ENCODE assay signal across 28 cellular contexts in genomic region chr19:35314031-35314430, GRCh38. TPM values are rescaled to one million over a fixed set of nuclear protein-coding genes. Genes with fewer than 3 reads are reported as not detected.
DNase-seq lines count a peak whose midpoint lies in the region; ATAC-seq, FAIRE-seq and TF ChIP-seq lines count a peak whose summit lies in the region.
"Had no signal": no experiment of that assay in that cellular context is flagged by ENCODE, and none has a peak within 500 bp of the region (broad histone marks: within the 10 kb centered on the region; RNA-seq: fewer than 3 reads in every experiment).

No MANE protein-coding gene starts in this region.

- H3K4me3 ChIP-seq in HepG2 (replicated peaks in 1 of 3; ENCODE audit: insufficient read depth in 1 of 3, low read depth in 2 of 3, low read length in 3 of 3) (no peak overlapping the region), right lobe of liver (no peak overlapping the region), PC-9 (no peak overlapping the region), Caco-2 (ENCODE audit: low read depth, low read length) (no peak overlapping the region)
- H3K4me3 ChIP-seq: GM12878, GM23248 had no signal

- H4K20me1 ChIP-seq in HepG2 (ENCODE audit: insufficient read depth, low read length), result no peaks in the 10 kb centered on the region
- H4K20me1 ChIP-seq in PC-9 (ENCODE audit: insufficient read depth), result no peaks in the 10 kb centered on the region

- in situ Hi-C loops in HepG2 (cut with HindIII; ENCODE audit: extremely low pct_ligation_motif_present, low pct_unique_long_range_greater_than_20kb), result no loop called here

- TF ChIP-seq CTCF in HepG2 (CRISPR knock-in tag; IDR thresholded peaks at IDR 0.05) (no peak), right lobe of liver (IDR thresholded peaks at IDR 0.05) (no peak), PC-9 (conservative IDR thresholded peaks at IDR 0.05) (no peak), nephron (IDR thresholded peaks at IDR 0.05; ENCODE audit: unreplicated experiment in 3 of 3) (no peak), Caco-2 (IDR thresholded peaks at IDR 0.05; ENCODE audit: insufficient read depth in 1 of 2, low read depth in 1 of 2, low read length in 1 of 2, severe bottlenecking in 1 of 2, unreplicated experiment in 1 of 2) (no peak)

- H3K27me3 Mint-ChIP-seq in nephron (ENCODE audit: low read depth) (no peaks in the 10 kb centered on the region), Caco-2 (ENCODE audit: insufficient read depth, unreplicated experiment) (no peaks in the 10 kb centered on the region)
- H3K27me3 Mint-ChIP-seq: CD4-positive, alpha-beta T cell had no signal

- peak overlapping the region; percentile 41 to 71 (median 63) for H3K27ac Mint-ChIP-seq in nephron
- no peak overlapping the region for H3K27ac Mint-ChIP-seq in Caco-2 (ENCODE audit: unreplicated experiment)
- H3K27ac Mint-ChIP-seq: CD4-positive, alpha-beta T cell; HFFc6 had no signal

- H2AFZ ChIP-seq in HepG2 (ENCODE audit: low read length), result no peak overlapping the region
- H2AFZ ChIP-seq in PC-9, result no peak overlapping the region
- H2AFZ ChIP-seq: GM23248 had no signal

- H3K36me3 ChIP-seq in HepG2 (replicated peaks in 1 of 2; ENCODE audit: control insufficient read depth in 1 of 2, insufficient read depth in 2 of 2, low read length in 2 of 2) (no peaks in the 10 kb centered on the region), right lobe of liver (no peaks in the 10 kb centered on the region), PC-9 (ENCODE audit: low read depth) (peaks cover 28% of the 10 kb centered on the region), Caco-2 (ENCODE audit: control insufficient read depth, insufficient read depth, low read length) (no peaks in the 10 kb centered on the region)

- H3F3A ChIP-seq in PC-9 (ENCODE audit: insufficient read depth, low read depth), result peaks cover 73% of the 10 kb centered on the region

- no peak overlapping the region for H3K9ac ChIP-seq in HepG2 (ENCODE audit: insufficient read depth, low read depth, low read length)
- H3K9ac ChIP-seq: GM23248 had no signal

- FAIRE-seq in HepG2 (lab: Jason Lieb, UNC), result no peak
- FAIRE-seq: GM12878 had no signal

- POLR2A ChIA-PET in HepG2 (lab: Yijun Ruan, JAX) (no interaction called here), PC-9 (lab: Charles Lee; ENCODE audit: unreplicated experiment) (interaction anchor here (0.6 to 0.7 kb wide), 3 partner anchors 25 to 583 kb away, joined by 3 read pairs; no protein-coding TSS in a partner anchor), Caco-2 (lab: Charles Lee) (no interaction called here)

- H3K4me3 Mint-ChIP-seq in nephron, result no peak overlapping the region
- H3K4me3 Mint-ChIP-seq in Caco-2 (ENCODE audit: unreplicated experiment), result no peak overlapping the region
- H3K4me3 Mint-ChIP-seq: CD4-positive, alpha-beta T cell; HFFc6 had no signal

- no peaks in the 10 kb centered on the region for H3K9me3 ChIP-seq in HepG2 (ENCODE audit: low read length)
- no peaks in the 10 kb centered on the region for H3K9me3 ChIP-seq in right lobe of liver
- no peaks in the 10 kb centered on the region for H3K9me3 ChIP-seq in PC-9 (ENCODE audit: insufficient read depth, low read depth)
- no peaks in the 10 kb centered on the region for H3K9me3 ChIP-seq in Caco-2

- H3K4me2 ChIP-seq in HepG2 (ENCODE audit: low read depth, low read length) (no peak overlapping the region), PC-9 (peak overlapping the region; percentile 99)

- 97% methylated on average over 7 of the region's 8 CpGs for WGBS in HepG2 (ENCODE audit: low lambda C conversion rate)
- 71% methylated on average over 4 of the region's 8 CpGs for WGBS in right lobe of liver (ENCODE audit: insufficient coverage, low coverage, low lambda C conversion rate, missing lambda C conversion rate)

- H3K4me1 ChIP-seq in HepG2 (ENCODE audit: insufficient read depth, low read length) (peaks cover 99% of the 10 kb centered on the region), right lobe of liver (no peaks in the 10 kb centered on the region), PC-9 (replicated peaks; ENCODE audit: insufficient read depth) (peaks cover 84% of the 10 kb centered on the region), Caco-2 (peaks cover 30% of the 10 kb centered on the region)

- H3K9me2 ChIP-seq in PC-9 (ENCODE audit: insufficient read depth), result no peaks in the 10 kb centered on the region

- no peaks in the 10 kb centered on the region for H3K79me2 ChIP-seq in HepG2 (ENCODE audit: insufficient read depth, low read length)
- H3K79me2 ChIP-seq in PC-9 (ENCODE audit: low read depth), result peaks cover 46% of the 10 kb centered on the region

- H3K27me3 ChIP-seq in HepG2 (ENCODE audit: control insufficient read depth in 1 of 2, insufficient read depth in 2 of 2, low read length in 2 of 2) (no peaks in the 10 kb centered on the region), right lobe of liver (no peaks in the 10 kb centered on the region), PC-9 (ENCODE audit: insufficient read depth, low read depth) (no peaks in the 10 kb centered on the region), Caco-2 (replicated peaks; ENCODE audit: control insufficient read depth, insufficient read depth, low read length) (no peaks in the 10 kb centered on the region)

- TF ChIP-seq EP300 in HepG2 (IDR thresholded peaks at IDR 0.05; ENCODE audit: low read depth in 2 of 2, low read length in 2 of 2) (no peak), HepG2 (CRISPR knock-in tag; IDR thresholded peaks at IDR 0.05; ENCODE audit: borderline replicate concordance) (no peak)

- DNase-seq in HepG2 (ENCODE audit: low spot score) (no peak), right lobe of liver (no peak), PC-9 (no peak), Caco-2 (no peak), sciatic nerve (ENCODE audit: low spot score) (no peak)
- no peak for DNase-seq in activated CD4-positive, alpha-beta T cell treated with anti-CD3 and anti-CD28 coated beads, Interleukin-2, amount 50 U/mL, for 48 hours
- DNase-seq: ACHN; CD4-positive, alpha-beta T cell; COR-L47; GDM1; H7; HFFc6; Karpas-422; NCI-H1105 treated with DMSO at 0.1 percent for 48 hours; NCI-H146; NCI-H1930; NCI-H2107; NCI-H524 treated with DMSO at 0.1 percent for 48 hours; NCI-H774; SHP77 had no signal

- TF ChIP-seq POLR2A in HepG2 (IDR thresholded peaks at IDR 0.05; ENCODE audit: insufficient read depth in 1 of 2, low read depth in 2 of 2, low read length in 2 of 2) (no peak), right lobe of liver (IDR thresholded peaks at IDR 0.05) (no peak)

- intact Hi-C loops in HepG2 (cut with micrococcal nuclease; ENCODE audit: unreplicated experiment) (no loop called here), right lobe of liver (cut with DNase I) (no loop called here), PC-9 (cut with micrococcal nuclease; ENCODE audit: unreplicated experiment) (loop anchor here (10.0 kb wide), 1 partner anchor 621 kb away; the partner anchor contains the start of gene LRFN3), Caco-2 (cut with micrococcal nuclease; ENCODE audit: unreplicated experiment) (no loop called here), sciatic nerve (cut with DNase I) (no loop called here)

- H3K4me1 Mint-ChIP-seq in nephron, result peaks cover 35% of the 10 kb centered on the region
- peaks cover 21% of the 10 kb centered on the region for H3K4me1 Mint-ChIP-seq in Caco-2 (ENCODE audit: low read depth, unreplicated experiment)

- H3K9me3 Mint-ChIP-seq in nephron (no peaks in the 10 kb centered on the region), Caco-2 (ENCODE audit: unreplicated experiment) (no peaks in the 10 kb centered on the region)
- H3K9me3 Mint-ChIP-seq: CD4-positive, alpha-beta T cell; HFFc6 had no signal

- BruUV-seq in HepG2 (replicated peaks; lab: Mats Ljungman, UMichigan), result no TSS peak
- no TSS peak for BruUV-seq in PC-9 (replicated peaks; lab: Mats Ljungman, UMichigan)
- no TSS peak for BruUV-seq in Caco-2 (replicated peaks; lab: Mats Ljungman, UMichigan)

- CTCF ChIA-PET in HepG2 (lab: Yijun Ruan, JAX; ENCODE audit: low intra/inter-chr PET ratio, low total read pairs), result interaction anchor here (1.7 kb wide), 1 partner anchor 39 kb away, joined by 5 read pairs; no protein-coding TSS in a partner anchor
- CTCF ChIA-PET in PC-9 (lab: Charles Lee), result interaction anchor here (0.5 kb wide), 1 partner anchor 37 kb away, joined by 12 read pairs; no protein-coding TSS in a partner anchor
- CTCF ChIA-PET in Caco-2 (lab: Charles Lee), result no interaction called here

- no peak for ATAC-seq in HepG2
- no peak for ATAC-seq in right lobe of liver
- ATAC-seq in HG03135 (IDR thresholded peaks at IDR 0.05; ENCODE audit: unreplicated experiment), result no peak
- no peak for ATAC-seq in sciatic nerve
- ATAC-seq: GM12878 had no signal

- no peak for TF ChIP-seq RAD21 in HepG2 (CRISPR knock-in tag; IDR thresholded peaks at IDR 0.05)

- H3K27ac ChIP-seq in HepG2 (ENCODE audit: extremely low read length, insufficient read depth, low read length), result no peak overlapping the region
- no peak overlapping the region for H3K27ac ChIP-seq in right lobe of liver
- 0 out of 2 replicates have a peak overlapping the region, but pooled peaks have one; percentile 28 for H3K27ac ChIP-seq in PC-9
- H3K27ac ChIP-seq: 22Rv1, GM23248 had no signal

- H3K36me3 Mint-ChIP-seq in nephron (ENCODE audit: low read depth) (no peaks in the 10 kb centered on the region), Caco-2 (ENCODE audit: insufficient read depth, unreplicated experiment) (no peaks in the 10 kb centered on the region)

RNA-seq across cellular contexts. Expression of gene CD22, which starts 15.0 kb away (rescaled TPM):
- total RNA-seq in HepG2 (2016; rRNA removed; fragmentation: Illumina TruSeq; extraction: Trizol) (0.49 and 0.71 TPM in 2 replicates), right lobe of liver (1 to 10 TPM in 3 of 6 experiments, under 1 TPM in 3; 0.39 to 1.3 (median 0.96) TPM), PC-9 (2021) (28.1 and 29.8 TPM in 2 replicates), Caco-2 (2022) (not detected in 2 replicates), sciatic nerve (23.8 TPM)
- total RNA-seq in HepG2 (2016; cell fraction: cytosol; rRNA removed; fragmentation: Illumina TruSeq; extraction: Trizol; ENCODE audit: low read depth), result 0.53 and 1.0 TPM in 2 replicates
- 0.40 and 0.97 TPM in 2 replicates for total RNA-seq in HepG2 (2016; cell fraction: insoluble cytoplasmic fraction; rRNA removed; fragmentation: Illumina TruSeq; extraction: Trizol)
- total RNA-seq in HepG2 (2016; cell fraction: membrane; rRNA removed; fragmentation: Illumina TruSeq; extraction: Trizol), result 0.62 and 0.93 TPM in 2 replicates
- total RNA-seq in HepG2 (2016; cell fraction: nucleus; rRNA removed; fragmentation: Illumina TruSeq; extraction: Trizol), result 2.8 and 3.5 TPM in 2 replicates
- 0.98 and 1.7 TPM in 2 replicates for polyA plus RNA-seq in HepG2 (2011; rRNA removed)
- polyA plus RNA-seq in HepG2 (2011; cell fraction: cytosol; rRNA removed), result 0.49 and 0.85 TPM in 2 replicates
- polyA plus RNA-seq in HepG2 (2011; cell fraction: nucleus; rRNA removed), result 1.8 and 2.5 TPM in 2 replicates
- 0.66 and 0.72 TPM in 2 replicates for polyA plus RNA-seq in HepG2 (2012)
- polyA plus RNA-seq in HepG2 (2016; cell fraction: cytosol; fragmentation: Illumina TruSeq; extraction: Trizol; ENCODE audit: low read depth), result 0.19 and 0.31 TPM in 2 replicates
- 0.82 and 1.2 TPM in 2 replicates for polyA plus RNA-seq in HepG2 (2016; cell fraction: insoluble cytoplasmic fraction; fragmentation: Illumina TruSeq; extraction: Trizol; ENCODE audit: low read depth)
- polyA plus RNA-seq in HepG2 (2016; cell fraction: membrane; fragmentation: Illumina TruSeq; extraction: Trizol; ENCODE audit: low read depth), result 0.36 and 0.50 TPM in 2 replicates
- polyA plus RNA-seq in HepG2 (2016; cell fraction: nucleus; fragmentation: Illumina TruSeq; extraction: Trizol; ENCODE audit: insufficient read depth, low read depth), result 3.9 and 6.0 TPM in 2 replicates
- polyA minus RNA-seq in HepG2 (2011; rRNA and poly(A)+ RNA removed; ENCODE audit: low replicate concordance), result 1.6 and 2.4 TPM in 2 replicates
- polyA minus RNA-seq in HepG2 (2011; cell fraction: cytosol; rRNA and poly(A)+ RNA removed), result 1.5 TPM in 1 of 2 replicates, not detected in the other
- polyA minus RNA-seq in HepG2 (2011; cell fraction: nucleus; rRNA and poly(A)+ RNA removed), result 0.64 and 0.99 TPM in 2 replicates
- total RNA-seq: GM23248, H7 had no signal
- polyA plus RNA-seq: BJ had no signal

RNA-seq across cellular contexts. Expression of gene MAG, which starts 22.1 kb away (rescaled TPM):
- total RNA-seq in HepG2 (2016; rRNA removed; fragmentation: Illumina TruSeq; extraction: Trizol) (0.80 and 1.3 TPM in 2 replicates), right lobe of liver (under 1 TPM in 1 of 6 experiments, not detected in 5; 0.40 TPM), PC-9 (2021) (13.4 and 15.3 TPM in 2 replicates), Caco-2 (2022) (0.41 TPM in 1 of 2 replicates, not detected in the other), sciatic nerve (82.2 TPM)
- total RNA-seq in HepG2 (2016; cell fraction: cytosol; rRNA removed; fragmentation: Illumina TruSeq; extraction: Trizol; ENCODE audit: low read depth), result 0.26 and 0.71 TPM in 2 replicates
- total RNA-seq in HepG2 (2016; cell fraction: insoluble cytoplasmic fraction; rRNA removed; fragmentation: Illumina TruSeq; extraction: Trizol), result 0.56 and 0.87 TPM in 2 replicates
- 0.59 and 1.5 TPM in 2 replicates for total RNA-seq in HepG2 (2016; cell fraction: membrane; rRNA removed; fragmentation: Illumina TruSeq; extraction: Trizol)
- 1.6 and 2.6 TPM in 2 replicates for total RNA-seq in HepG2 (2016; cell fraction: nucleus; rRNA removed; fragmentation: Illumina TruSeq; extraction: Trizol)
- 0.17 and 0.20 TPM in 2 replicates for polyA plus RNA-seq in HepG2 (2011; rRNA removed)
- 0.13 and 0.27 TPM in 2 replicates for polyA plus RNA-seq in HepG2 (2011; cell fraction: cytosol; rRNA removed)
- polyA plus RNA-seq in HepG2 (2011; cell fraction: nucleus; rRNA removed), result 0.40 and 0.93 TPM in 2 replicates
- not detected in 2 replicates for polyA plus RNA-seq in HepG2 (2012)
- polyA plus RNA-seq in HepG2 (2016; cell fraction: cytosol; fragmentation: Illumina TruSeq; extraction: Trizol; ENCODE audit: low read depth), result 0.70 TPM in 2 replicates
- 0.38 and 1.3 TPM in 2 replicates for polyA plus RNA-seq in HepG2 (2016; cell fraction: insoluble cytoplasmic fraction; fragmentation: Illumina TruSeq; extraction: Trizol; ENCODE audit: low read depth)
- polyA plus RNA-seq in HepG2 (2016; cell fraction: membrane; fragmentation: Illumina TruSeq; extraction: Trizol; ENCODE audit: low read depth), result 0.24 and 0.97 TPM in 2 replicates
- polyA plus RNA-seq in HepG2 (2016; cell fraction: nucleus; fragmentation: Illumina TruSeq; extraction: Trizol; ENCODE audit: insufficient read depth, low read depth), result 0.82 and 1.5 TPM in 2 replicates
- not detected in 2 replicates for polyA minus RNA-seq in HepG2 (2011; rRNA and poly(A)+ RNA removed; ENCODE audit: low replicate concordance)
- not detected in 2 replicates for polyA minus RNA-seq in HepG2 (2011; cell fraction: cytosol; rRNA and poly(A)+ RNA removed)
- polyA minus RNA-seq in HepG2 (2011; cell fraction: nucleus; rRNA and poly(A)+ RNA removed), result 0.64 and 0.75 TPM in 2 replicates
- total RNA-seq: CD4-positive, alpha-beta T cell; GM23248; HFFc6; M059J; SK-MEL-5 had no signal
- polyA plus RNA-seq: BJ, GM23248 had no signal

RNA-seq across cellular contexts. Expression of gene HAMP, which starts 31.7 kb away (rescaled TPM):
- total RNA-seq in HepG2 (2016; rRNA removed; fragmentation: Illumina TruSeq; extraction: Trizol) (25.7 and 47.6 TPM in 2 replicates), right lobe of liver (100 to 1,000 TPM in 2 of 6 experiments, 10 to 100 TPM in 3, under 1 TPM in 1; 0.86 to 146 (median 65.3) TPM), PC-9 (2021) (0.52 TPM in 1 of 2 replicates, not detected in the other), Caco-2 (2022) (not detected in 2 replicates), sciatic nerve (8.9 TPM)
- 25.4 and 32.6 TPM in 2 replicates for total RNA-seq in HepG2 (2016; cell fraction: cytosol; rRNA removed; fragmentation: Illumina TruSeq; extraction: Trizol; ENCODE audit: low read depth)
- 29.6 and 46.4 TPM in 2 replicates for total RNA-seq in HepG2 (2016; cell fraction: insoluble cytoplasmic fraction; rRNA removed; fragmentation: Illumina TruSeq; extraction: Trizol)
- total RNA-seq in HepG2 (2016; cell fraction: membrane; rRNA removed; fragmentation: Illumina TruSeq; extraction: Trizol), result 20.2 and 24.3 TPM in 2 replicates
- total RNA-seq in HepG2 (2016; cell fraction: nucleus; rRNA removed; fragmentation: Illumina TruSeq; extraction: Trizol), result 34.1 and 40.9 TPM in 2 replicates
- 36.1 and 73.0 TPM in 2 replicates for polyA plus RNA-seq in HepG2 (2011; rRNA removed)
- 15.0 and 69.5 TPM in 2 replicates for polyA plus RNA-seq in HepG2 (2011; cell fraction: cytosol; rRNA removed)
- polyA plus RNA-seq in HepG2 (2011; cell fraction: nucleus; rRNA removed), result 13.2 and 42.5 TPM in 2 replicates
- polyA plus RNA-seq in HepG2 (2012), result 6.0 and 30.6 TPM in 2 replicates
- 29.7 and 32.2 TPM in 2 replicates for polyA plus RNA-seq in HepG2 (2016; cell fraction: cytosol; fragmentation: Illumina TruSeq; extraction: Trizol; ENCODE audit: low read depth)
- 44.0 and 52.6 TPM in 2 replicates for polyA plus RNA-seq in HepG2 (2016; cell fraction: insoluble cytoplasmic fraction; fragmentation: Illumina TruSeq; extraction: Trizol; ENCODE audit: low read depth)
- 28.8 and 30.2 TPM in 2 replicates for polyA plus RNA-seq in HepG2 (2016; cell fraction: membrane; fragmentation: Illumina TruSeq; extraction: Trizol; ENCODE audit: low read depth)
- polyA plus RNA-seq in HepG2 (2016; cell fraction: nucleus; fragmentation: Illumina TruSeq; extraction: Trizol; ENCODE audit: insufficient read depth, low read depth), result 111 and 114 TPM in 2 replicates
- 150 TPM in 1 of 2 replicates, not detected in the other for polyA minus RNA-seq in HepG2 (2011; rRNA and poly(A)+ RNA removed; ENCODE audit: low replicate concordance)
- 10.9 and 30.2 TPM in 2 replicates for polyA minus RNA-seq in HepG2 (2011; cell fraction: cytosol; rRNA and poly(A)+ RNA removed)
- polyA minus RNA-seq in HepG2 (2011; cell fraction: nucleus; rRNA and poly(A)+ RNA removed), result 9.2 and 18.0 TPM in 2 replicates
- total RNA-seq: GM23248, H7, HFFc6, M059J, SK-MEL-5 had no signal
- polyA plus RNA-seq: BJ, GM23248 had no signal

RNA-seq across cellular contexts. Expression of gene FFAR1, which starts 33.7 kb away (rescaled TPM):
- total RNA-seq in HepG2 (2016; rRNA removed; fragmentation: Illumina TruSeq; extraction: Trizol), result not detected in 2 replicates
- total RNA-seq in HepG2 (2016; cell fraction: cytosol; rRNA removed; fragmentation: Illumina TruSeq; extraction: Trizol; ENCODE audit: low read depth), result 0.09 TPM in 1 of 2 replicates, not detected in the other
- total RNA-seq in HepG2 (2016; cell fraction: insoluble cytoplasmic fraction; rRNA removed; fragmentation: Illumina TruSeq; extraction: Trizol), result not detected in 2 replicates
- total RNA-seq in HepG2 (2016; cell fraction: membrane; rRNA removed; fragmentation: Illumina TruSeq; extraction: Trizol), result not detected in 2 replicates
- not detected in 2 replicates for total RNA-seq in HepG2 (2016; cell fraction: nucleus; rRNA removed; fragmentation: Illumina TruSeq; extraction: Trizol)
- polyA plus RNA-seq in HepG2 (2011; rRNA removed), result not detected in 2 replicates
- not detected in 2 replicates for polyA plus RNA-seq in HepG2 (2011; cell fraction: cytosol; rRNA removed)
- not detected in 2 replicates for polyA plus RNA-seq in HepG2 (2011; cell fraction: nucleus; rRNA removed)
- not detected in 2 replicates for polyA plus RNA-seq in HepG2 (2012)
- polyA plus RNA-seq in HepG2 (2016; cell fraction: cytosol; fragmentation: Illumina TruSeq; extraction: Trizol; ENCODE audit: low read depth), result not detected in 2 replicates
- not detected in 2 replicates for polyA plus RNA-seq in HepG2 (2016; cell fraction: insoluble cytoplasmic fraction; fragmentation: Illumina TruSeq; extraction: Trizol; ENCODE audit: low read depth)
- polyA plus RNA-seq in HepG2 (2016; cell fraction: membrane; fragmentation: Illumina TruSeq; extraction: Trizol; ENCODE audit: low read depth), result not detected in 2 replicates
- not detected in 2 replicates for polyA plus RNA-seq in HepG2 (2016; cell fraction: nucleus; fragmentation: Illumina TruSeq; extraction: Trizol; ENCODE audit: insufficient read depth, low read depth)
- not detected in 2 replicates for polyA minus RNA-seq in HepG2 (2011; rRNA and poly(A)+ RNA removed; ENCODE audit: low replicate concordance)
- polyA minus RNA-seq in HepG2 (2011; cell fraction: cytosol; rRNA and poly(A)+ RNA removed), result not detected in 2 replicates
- polyA minus RNA-seq in HepG2 (2011; cell fraction: nucleus; rRNA and poly(A)+ RNA removed), result not detected in 2 replicates
- total RNA-seq in right lobe of liver, result not detected
- 0.23 and 0.44 TPM in 2 replicates for total RNA-seq in PC-9 (2021)
- total RNA-seq in Caco-2 (2022), result not detected in 2 replicates
- not detected for total RNA-seq in sciatic nerve
- total RNA-seq: CD4-positive, alpha-beta T cell; GM23248; H7; HFFc6; M059J; SK-MEL-5 had no signal
- polyA plus RNA-seq: BJ, GM23248 had no signal

RNA-seq across cellular contexts. Expression of gene FFAR3, which starts 44.2 kb away (rescaled TPM):
- total RNA-seq in HepG2 (2016; rRNA removed; fragmentation: Illumina TruSeq; extraction: Trizol) (not detected in 2 replicates), right lobe of liver (under 1 TPM in 1 of 6 experiments, not detected in 5; 0.27 TPM), PC-9 (2021) (not detected in 2 replicates), Caco-2 (2022) (not detected in 2 replicates), sciatic nerve (0.76 TPM)
- not detected in 2 replicates for total RNA-seq in HepG2 (2016; cell fraction: cytosol; rRNA removed; fragmentation: Illumina TruSeq; extraction: Trizol; ENCODE audit: low read depth)
- total RNA-seq in HepG2 (2016; cell fraction: insoluble cytoplasmic fraction; rRNA removed; fragmentation: Illumina TruSeq; extraction: Trizol), result not detected in 2 replicates
- not detected in 2 replicates for total RNA-seq in HepG2 (2016; cell fraction: membrane; rRNA removed; fragmentation: Illumina TruSeq; extraction: Trizol)
- not detected in 2 replicates for total RNA-seq in HepG2 (2016; cell fraction: nucleus; rRNA removed; fragmentation: Illumina TruSeq; extraction: Trizol)
- not detected in 2 replicates for polyA plus RNA-seq in HepG2 (2011; rRNA removed)
- polyA plus RNA-seq in HepG2 (2011; cell fraction: cytosol; rRNA removed), result not detected in 2 replicates
- not detected in 2 replicates for polyA plus RNA-seq in HepG2 (2011; cell fraction: nucleus; rRNA removed)
- not detected in 2 replicates for polyA plus RNA-seq in HepG2 (2012)
- not detected in 2 replicates for polyA plus RNA-seq in HepG2 (2016; cell fraction: cytosol; fragmentation: Illumina TruSeq; extraction: Trizol; ENCODE audit: low read depth)
- polyA plus RNA-seq in HepG2 (2016; cell fraction: insoluble cytoplasmic fraction; fragmentation: Illumina TruSeq; extraction: Trizol; ENCODE audit: low read depth), result not detected in 2 replicates
- not detected in 2 replicates for polyA plus RNA-seq in HepG2 (2016; cell fraction: membrane; fragmentation: Illumina TruSeq; extraction: Trizol; ENCODE audit: low read depth)
- polyA plus RNA-seq in HepG2 (2016; cell fraction: nucleus; fragmentation: Illumina TruSeq; extraction: Trizol; ENCODE audit: insufficient read depth, low read depth), result not detected in 2 replicates
- not detected in 2 replicates for polyA minus RNA-seq in HepG2 (2011; rRNA and poly(A)+ RNA removed; ENCODE audit: low replicate concordance)
- polyA minus RNA-seq in HepG2 (2011; cell fraction: cytosol; rRNA and poly(A)+ RNA removed), result not detected in 2 replicates
- not detected in 2 replicates for polyA minus RNA-seq in HepG2 (2011; cell fraction: nucleus; rRNA and poly(A)+ RNA removed)
- total RNA-seq: CD4-positive, alpha-beta T cell; GM23248; H7; HFFc6; M059J; SK-MEL-5 had no signal
- polyA plus RNA-seq: BJ, GM23248 had no signal
